ENCODE assay signal across 31 cellular contexts in the genomic region with DNA sequence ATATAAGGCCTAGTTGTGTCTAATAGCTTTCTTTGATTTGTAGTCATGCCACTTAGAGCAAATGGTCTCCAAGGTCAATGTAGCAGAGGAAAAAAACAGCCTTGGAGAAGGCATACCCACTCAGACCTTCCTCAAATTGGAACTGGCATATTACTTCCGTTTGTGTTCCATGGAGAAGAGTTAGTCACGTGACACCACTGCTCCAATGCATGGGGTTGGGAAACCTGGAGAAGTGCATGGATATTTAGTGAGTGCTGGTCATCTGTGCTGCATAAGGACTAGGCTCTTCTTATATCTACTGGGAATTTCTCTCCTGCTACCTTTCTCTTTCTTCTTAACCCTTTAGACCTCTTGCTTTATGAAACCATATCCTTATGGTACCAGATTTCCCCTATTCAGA.
DNase-seq lines count a peak whose midpoint lies in the region; ATAC-seq, FAIRE-seq and TF ChIP-seq lines count a peak whose summit lies in the region.
"Had no signal": no experiment of that assay in that cellular context is flagged by ENCODE, and none has a peak within 500 bp of the region (broad histone marks: within the 10 kb centered on the region; RNA-seq: fewer than 3 reads in every experiment).

No MANE protein-coding gene starts in this region.

- H4K20me1 ChIP-seq in K562 (replicated peaks; ENCODE audit: control insufficient read depth, insufficient read depth, low read length) (no peaks in the 10 kb centered on the region), osteoblast (ENCODE audit: insufficient read depth, low read length) (no peaks in the 10 kb centered on the region)
- H4K20me1 ChIP-seq: BLaER1; BLaER1 treated with 17β-estradiol and CSF1 and Interleukin-3, amounts not matched to agents 10 nM and 100 nM had no signal

- H3K27ac ChIP-seq in K562 (ENCODE audit: extremely low read depth, low read depth, low read length) (no peak overlapping the region), osteoblast (ENCODE audit: low read depth, low read length) (no peak overlapping the region)
- H3K27ac ChIP-seq: 22Rv1; A549; BLaER1; BLaER1 treated with 17β-estradiol and CSF1 and Interleukin-3, amounts not matched to agents 10 nM and 100 nM; C4-2B had no signal

- CTCF ChIA-PET in K562 (lab: Yijun Ruan, JAX; ENCODE audit: low intra/inter-chr PET ratio) = no interaction called here

- H3K9ac ChIP-seq in K562 (ENCODE audit: insufficient read depth in 1 of 2, low read depth in 2 of 2, low read length in 2 of 2) = no peak overlapping the region
- H3K9ac ChIP-seq: BLaER1; BLaER1 treated with 17β-estradiol and CSF1 and Interleukin-3, amounts not matched to agents 10 nM and 100 nM had no signal

- POLR2A ChIA-PET in K562 (lab: Yijun Ruan, JAX) = no interaction called here

- no peaks in the 10 kb centered on the region for H3K27me3 ChIP-seq in K562 (ENCODE audit: control insufficient read depth in 2 of 2, insufficient read depth in 2 of 2, low read length in 2 of 2)
- H3K27me3 ChIP-seq in osteoblast (ENCODE audit: insufficient read depth, low read length) = no peaks in the 10 kb centered on the region
- H3K27me3 ChIP-seq: BE2C; BLaER1; BLaER1 treated with 17β-estradiol and CSF1 and Interleukin-3, amounts not matched to agents 10 nM and 100 nM had no signal

- H3K9me1 ChIP-seq in K562 (ENCODE audit: control insufficient read depth, insufficient read depth, low read length) = no peaks in the 10 kb centered on the region

- TF ChIP-seq EP300 in K562 (IDR thresholded peaks at IDR 0.05; ENCODE audit: low read length) = no peak

- no peaks in the 10 kb centered on the region; the same call in 2 of the 3 replicates for H3K36me3 ChIP-seq in K562 (ENCODE audit: control insufficient read depth, insufficient read depth, low read length)
- H3K36me3 ChIP-seq in osteoblast (ENCODE audit: insufficient read depth, low read length) = no peaks in the 10 kb centered on the region
- H3K36me3 ChIP-seq: BE2C, BLaER1 had no signal

- no peak for TF ChIP-seq CTCF in K562 (IDR thresholded peaks at IDR 0.05 in 2 of 3, conservative IDR thresholded peaks at IDR 0.05 in 1 of 3; ENCODE audit: insufficient read depth in 2 of 3, low read depth in 1 of 3, low read length in 3 of 3)
- no peak for TF ChIP-seq CTCF in osteoblast (IDR thresholded peaks at IDR 0.05; ENCODE audit: extremely low read depth, low read depth, low read length)

- H3K4me2 ChIP-seq in K562 (ENCODE audit: insufficient read depth, low read length) = no peak overlapping the region
- H3K4me2 ChIP-seq in osteoblast (ENCODE audit: insufficient read depth, low read length) = no peak overlapping the region
- H3K4me2 ChIP-seq: A549; BLaER1; BLaER1 treated with 17β-estradiol and CSF1 and Interleukin-3, amounts not matched to agents 10 nM and 100 nM had no signal

- no peak for DNase-seq in K562 (ENCODE audit: extremely low read depth in 1 of 4, low spot score in 3 of 4)
- peak; percentile 27 for DNase-seq in osteoblast (ENCODE audit: insufficient read length, low spot score, missing footprints)
- no peak for DNase-seq in Kasumi-1 (lab: John Stamatoyannopoulos, UW)
- DNase-seq: 8988T; ACHN; AML-193; BE2C; C1 segment of cervical spinal cord; Caco-2; Calu3; CD4-positive, alpha-beta memory T cell; CD4-positive, alpha-beta T cell; CD4-positive, CD25-positive, alpha-beta regulatory T cell; CD8-positive, alpha-beta memory T cell; CD8-positive, alpha-beta T cell; COR-L47; DMS 273 treated with DMSO at 0.1 percent for 48 hours; DMS153; DMS53; DMS79; DMS79 treated with DMSO at 0.1 percent for 48 hours; DND-41; EL had no signal

- in situ Hi-C loops in K562 (cut with MboI) = no loop called here

- H3K9me3 ChIP-seq in K562 (replicated peaks; ENCODE audit: control insufficient read depth, insufficient read depth, low read depth, low read length) = no peaks in the 10 kb centered on the region
- no peaks in the 10 kb centered on the region for H3K9me3 ChIP-seq in osteoblast (ENCODE audit: low read depth, low read length)
- H3K9me3 ChIP-seq: A549, BE2C, BLaER1, Caco-2 had no signal

- H3K4me3 ChIP-seq in K562 (no peak overlapping the region), osteoblast (ENCODE audit: insufficient read depth, low read length) (no peak overlapping the region)
- H3K4me3 ChIP-seq: A549; BLaER1; BLaER1 treated with 17β-estradiol and CSF1 and Interleukin-3, amounts not matched to agents 10 nM and 100 nM had no signal

- TF ChIP-seq RAD21 in K562 (CRISPR knock-in tag; conservative IDR thresholded peaks at IDR 0.05 in 1 of 2, IDR thresholded peaks at IDR 0.05 in 1 of 2) = no peak

- ATAC-seq in K562 (no peak), GM19452 (IDR thresholded peaks at IDR 0.05; ENCODE audit: unreplicated experiment) (no peak)
- ATAC-seq: A549; CD8-positive, alpha-beta T cell had no signal

- no peak overlapping the region for H2AFZ ChIP-seq in K562 (ENCODE audit: low read depth, low read length)
- no peak overlapping the region for H2AFZ ChIP-seq in osteoblast (ENCODE audit: low read length)

- WGBS in K562 (ENCODE audit: insufficient coverage, low coverage, missing lambda C conversion rate) = 37% methylated on average over 2 of the region's 2 CpGs

- no peak for FAIRE-seq in K562 (lab: Jason Lieb, UNC)
- FAIRE-seq: A204.1, A549, D721Med had no signal

- no TSS peak for BruUV-seq in K562 (replicated peaks; lab: Mats Ljungman, UMichigan)

- H3K4me1 ChIP-seq in K562 (replicated peaks in 1 of 2; ENCODE audit: control insufficient read depth in 2 of 2, insufficient read depth in 2 of 2, low read length in 2 of 2) (no peaks in the 10 kb centered on the region), osteoblast (ENCODE audit: insufficient read depth, low read length) (no peaks in the 10 kb centered on the region)
- H3K4me1 ChIP-seq: A549, BE2C had no signal

- no peak for TF ChIP-seq POLR2A in K562 (conservative IDR thresholded peaks at IDR 0.05)

- H3K79me2 ChIP-seq in K562 (ENCODE audit: control insufficient read depth, insufficient read depth, low read length) = no peaks in the 10 kb centered on the region
- H3K79me2 ChIP-seq in osteoblast (ENCODE audit: insufficient read depth, low read length) = no peaks in the 10 kb centered on the region

- intact Hi-C loops in K562 (cut with micrococcal nuclease) = no loop called here

TF ChIP-seq in K562, 482 proteins besides CTCF, POLR2A, EP300 and RAD21:
- peak; percentile 14; the same call in 1 of the 2 replicates for TF ChIP-seq CBFA2T2 (conservative IDR thresholded peaks at IDR 0.05)
- TF ChIP-seq, protein P1, sequence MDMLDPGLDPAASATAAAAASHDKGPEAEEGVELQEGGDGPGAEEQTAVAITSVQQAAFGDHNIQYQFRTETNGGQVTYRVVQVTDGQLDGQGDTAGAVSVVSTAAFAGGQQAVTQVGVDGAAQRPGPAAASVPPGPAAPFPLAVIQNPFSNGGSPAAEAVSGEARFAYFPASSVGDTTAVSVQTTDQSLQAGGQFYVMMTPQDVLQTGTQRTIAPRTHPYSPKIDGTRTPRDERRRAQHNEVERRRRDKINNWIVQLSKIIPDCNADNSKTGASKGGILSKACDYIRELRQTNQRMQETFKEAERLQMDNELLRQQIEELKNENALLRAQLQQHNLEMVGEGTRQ (CRISPR knock-in tag; IDR thresholded peaks at IDR 0.05) = peak; percentile 15; the same call in 1 of the 2 replicates
- TF ChIP-seq RAD51 (IDR thresholded peaks at IDR 0.05; ENCODE audit: borderline replicate concordance, low read depth) = peak; percentile 74
- TF ChIP-seq TOE1 (IDR thresholded peaks at IDR 0.05; ENCODE audit: borderline replicate concordance) = peak; percentile 45
- no peak for TF ChIP-seq TOE1 (CRISPR knock-in tag; IDR thresholded peaks at IDR 0.05; ENCODE audit: borderline replicate concordance, low read depth)
- TF ChIP-seq, protein P2, sequence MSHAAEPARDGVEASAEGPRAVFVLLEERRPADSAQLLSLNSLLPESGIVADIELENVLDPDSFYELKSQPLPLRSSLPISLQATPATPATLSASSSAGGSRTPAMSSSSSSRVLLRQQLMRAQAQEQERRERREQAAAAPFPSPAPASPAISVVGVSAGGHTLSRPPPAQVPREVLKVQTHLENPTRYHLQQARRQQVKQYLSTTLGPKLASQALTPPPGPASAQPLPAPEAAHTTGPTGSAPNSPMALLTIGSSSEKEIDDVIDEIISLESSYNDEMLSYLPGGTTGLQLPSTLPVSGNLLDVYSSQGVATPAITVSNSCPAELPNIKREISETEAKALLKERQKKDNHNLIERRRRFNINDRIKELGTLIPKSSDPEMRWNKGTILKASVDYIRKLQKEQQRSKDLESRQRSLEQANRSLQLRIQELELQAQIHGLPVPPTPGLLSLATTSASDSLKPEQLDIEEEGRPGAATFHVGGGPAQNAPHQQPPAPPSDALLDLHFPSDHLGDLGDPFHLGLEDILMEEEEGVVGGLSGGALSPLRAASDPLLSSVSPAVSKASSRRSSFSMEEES (CRISPR knock-in tag; IDR thresholded peaks at IDR 0.05) = peak; percentile 81
- TF ChIP-seq ATF1 (CRISPR knock-in tag; IDR thresholded peaks at IDR 0.05) = no peak
- TF ChIP-seq ATF1 (tag; IDR thresholded peaks at IDR 0.05) = no peak
TF ChIP-seq in K562: peak in this region for 5.
